In the genomic region with DNA sequence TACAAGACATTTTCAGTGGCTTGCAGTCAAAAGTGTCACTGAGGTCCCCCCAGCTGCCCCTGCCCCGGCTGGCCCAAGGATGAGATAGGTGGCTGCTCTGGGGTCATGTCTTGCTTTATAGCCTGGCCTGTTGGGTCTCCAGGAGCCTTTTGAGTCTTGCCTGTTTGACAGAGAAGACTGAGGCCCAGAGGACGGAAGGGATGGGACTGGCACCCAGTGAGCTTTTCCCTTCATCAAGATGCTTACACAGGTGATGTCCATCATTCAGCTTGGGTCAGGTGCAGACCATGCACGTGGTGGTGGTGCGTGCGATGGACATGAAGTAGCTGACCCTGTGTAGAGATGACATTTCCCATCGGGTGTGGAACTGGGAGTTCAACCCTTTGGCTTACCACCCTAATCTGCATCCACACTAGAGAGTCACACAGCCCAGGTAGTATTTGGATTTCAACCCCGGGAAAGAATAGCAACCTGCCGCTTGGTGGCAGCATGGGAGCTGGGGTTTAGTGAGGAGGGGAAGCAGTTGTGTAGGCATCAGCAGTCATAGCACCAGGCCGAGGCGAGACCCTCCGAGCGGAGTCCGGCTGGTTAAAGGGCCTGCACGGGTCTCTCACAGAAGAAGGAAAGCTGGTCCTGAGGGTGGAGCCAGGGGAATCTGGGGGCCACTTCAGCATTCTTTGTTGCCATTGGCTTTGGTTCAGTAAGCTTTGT, we compare ENCODE assay signal across 21 cellular contexts. TPM values are rescaled to one million over a fixed set of nuclear protein-coding genes. Genes with fewer than 3 reads are reported as not detected.
A peak's percentile ranks its signal among the peaks of the same experiment; 100 is the strongest.
DNase-seq lines count a peak whose midpoint lies in the region; ATAC-seq and TF ChIP-seq lines count a peak whose summit lies in the region.
"Had no signal": no experiment of that assay in that cellular context is flagged by ENCODE, and none has a peak within 500 bp of the region (broad histone marks: within the 10 kb centered on the region; RNA-seq: fewer than 3 reads in every experiment).

No MANE protein-coding gene starts in this region.

- no peaks in the 10 kb centered on the region; the same call in 1 of the 2 replicates for H4K20me1 ChIP-seq in GM23338 (replicated peaks; ENCODE audit: insufficient read depth)

- no peak overlapping the region for H2AFZ ChIP-seq in GM23338

- peak; percentile 37 for ATAC-seq in GM23338
- ATAC-seq in activated T-cell treated with anti-CD3 and anti-CD28 coated beads, Interleukin-2, amount 50 U/mL, for 4 hours: no peak
- ATAC-seq: right cardiac atrium had no signal

- DNase-seq in GM23338 (ENCODE audit: low spot score) (peak; percentile 57), germinal center (ENCODE audit: low spot score) (peak; percentile 1), suprapubic skin (ENCODE audit: low spot score in 2 of 2) (peak; percentile 46 to 69), A172 (ENCODE audit: low spot score) (no peak)
- DNase-seq in activated T-cell treated with anti-CD3 and anti-CD28 coated beads, Interleukin-2, amount 50 U/mL, for 4 hours: no peak
- no peak for DNase-seq in stimulated activated CD4-positive, alpha-beta T cell treated with anti-CD3 and anti-CD28 coated beads, Interleukin-4, amount 100 ng/mL, for 1 hour
- DNase-seq: activated naive CD4-positive, alpha-beta T cell; CD4-positive, CD25-positive, alpha-beta regulatory T cell; cortex of kidney; naive B cell; NCI-H187; NCI-H345; right cardiac atrium; SJCRH30; T-helper 1 cell had no signal

- H3K4me2 ChIP-seq in GM23338: no peak overlapping the region
- H3K4me2 ChIP-seq: KMS-11 had no signal

- peak; percentile 35 to 67; a peak in 3 of 4 replicates for TF ChIP-seq CTCF in GM23338 (conservative IDR thresholded peaks at IDR 0.05; ENCODE audit: low read depth in 2 of 2)
- TF ChIP-seq CTCF in VCaP (conservative IDR thresholded peaks at IDR 0.05): peak; percentile 27
- TF ChIP-seq CTCF in suprapubic skin (IDR thresholded peaks at IDR 0.05): no peak

- TF ChIP-seq EP300 in suprapubic skin (IDR thresholded peaks at IDR 0.05): no peak

- H3K27ac ChIP-seq in GM23338 (ENCODE audit: low read depth) (no peak overlapping the region), VCaP (no peak overlapping the region), suprapubic skin (no peak overlapping the region)
- H3K27ac ChIP-seq: breast epithelium, KMS-11, ovary, SJCRH30, vagina had no signal

- H3K4me1 ChIP-seq in GM23338 (ENCODE audit: insufficient read depth) (no peaks in the 10 kb centered on the region), suprapubic skin (peaks cover 30% of the 10 kb centered on the region)
- H3K4me1 ChIP-seq: SJCRH30 had no signal

- peaks cover 27% of the 10 kb centered on the region for H3K27me3 Mint-ChIP-seq in GM23338 (ENCODE audit: insufficient read depth, low read depth, poor library complexity)
- H3K27me3 Mint-ChIP-seq in activated T-cell treated with anti-CD3 and anti-CD28 coated beads, Interleukin-2, amount 50 U/mL, for 4 hours (ENCODE audit: low read depth): no peaks in the 10 kb centered on the region
- H3K27me3 Mint-ChIP-seq: CD4-positive, CD25-positive, alpha-beta regulatory T cell; naive B cell had no signal

- peaks cover 26% of the 10 kb centered on the region for H3K36me3 Mint-ChIP-seq in GM23338 (ENCODE audit: low read depth)
- peaks cover 9% of the 10 kb centered on the region for H3K36me3 Mint-ChIP-seq in activated T-cell treated with anti-CD3 and anti-CD28 coated beads, Interleukin-2, amount 50 U/mL, for 4 hours (ENCODE audit: insufficient read depth)

- no peak for TF ChIP-seq POLR2A in suprapubic skin (IDR thresholded peaks at IDR 0.05)

- H3K9me3 ChIP-seq in suprapubic skin: no peaks in the 10 kb centered on the region
- H3K9me3 ChIP-seq: adrenal gland, breast epithelium, ovary, SJCRH30, vagina had no signal

- H3K36me3 ChIP-seq in GM23338 (ENCODE audit: insufficient read depth) (no peaks in the 10 kb centered on the region; the same call in 1 of the 2 replicates), suprapubic skin (peaks cover 27% of the 10 kb centered on the region)
- H3K36me3 ChIP-seq: breast epithelium, ovary had no signal

- H3K79me2 ChIP-seq in GM23338 (replicated peaks; ENCODE audit: insufficient read depth): no peaks in the 10 kb centered on the region

- no peaks in the 10 kb centered on the region for H3K9me2 ChIP-seq in GM23338 (ENCODE audit: insufficient read depth)

- H3K9me3 Mint-ChIP-seq in GM23338: no peaks in the 10 kb centered on the region
- no peaks in the 10 kb centered on the region for H3K9me3 Mint-ChIP-seq in activated T-cell treated with anti-CD3 and anti-CD28 coated beads, Interleukin-2, amount 50 U/mL, for 4 hours
- H3K9me3 Mint-ChIP-seq: CD4-positive, CD25-positive, alpha-beta regulatory T cell; naive B cell had no signal

- 88% methylated on average over 14 of the region's 14 CpGs for WGBS in suprapubic skin

- H3K27me3 ChIP-seq in GM23338 (ENCODE audit: insufficient read depth): no peaks in the 10 kb centered on the region
- no peaks in the 10 kb centered on the region for H3K27me3 ChIP-seq in suprapubic skin
- H3K27me3 ChIP-seq: adrenal gland, breast epithelium, ovary, SJCRH30, vagina had no signal

- H3K4me1 Mint-ChIP-seq in GM23338: no peaks in the 10 kb centered on the region; the same call in 2 of the 3 replicates
- peaks cover 3% of the 10 kb centered on the region for H3K4me1 Mint-ChIP-seq in activated T-cell treated with anti-CD3 and anti-CD28 coated beads, Interleukin-2, amount 50 U/mL, for 4 hours (ENCODE audit: low read depth)

- no peak overlapping the region for H3K27ac Mint-ChIP-seq in GM23338

- H3K4me3 Mint-ChIP-seq in GM23338: no peak overlapping the region; the same call in 2 of the 3 replicates
- no peak overlapping the region for H3K4me3 Mint-ChIP-seq in activated T-cell treated with anti-CD3 and anti-CD28 coated beads, Interleukin-2, amount 50 U/mL, for 4 hours
- H3K4me3 Mint-ChIP-seq: CD4-positive, CD25-positive, alpha-beta regulatory T cell had no signal

- H3K4me3 ChIP-seq in GM23338: no peak overlapping the region
- H3K4me3 ChIP-seq in suprapubic skin: no peak overlapping the region
- H3K4me3 ChIP-seq: adrenal gland, breast epithelium, ovary, SJCRH30, vagina had no signal

- peaks cover 16% of the 10 kb centered on the region; the same call in 1 of the 2 replicates for H3F3A ChIP-seq in GM23338 (replicated peaks; ENCODE audit: low read depth)

RNA-seq across cellular contexts. Expression of a gene that starts 12.2 kb away (rescaled TPM):
- total RNA-seq in GM23338 (2014; rRNA removed; shearing (Covaris generic)): 504 and 604 TPM in 2 replicates
- 846 and 852 TPM in 2 replicates for polyA plus RNA-seq in GM23338 (2016; fragmentation: Nextera tagmentation; extraction: Ambion mirVana)
- total RNA-seq in suprapubic skin: 100 to 1,000 TPM; 107 to 172 (median 128) TPM
- total RNA-seq in A172 (2014; rRNA removed; shearing (Covaris generic)): 13.2 and 40.3 TPM in 2 replicates
- 1 to 10 TPM; 4.1 to 7.6 (median 6.7) TPM for total RNA-seq in activated T-cell treated with anti-CD3 and anti-CD28 coated beads, Interleukin-2, amount 50 U/mL, for 4 hours

RNA-seq across cellular contexts. Expression of a gene that starts 18.5 kb away (rescaled TPM):
- total RNA-seq in GM23338 (2014; rRNA removed; shearing (Covaris generic)): 22.0 and 28.2 TPM in 2 replicates
- 13.2 and 13.4 TPM in 2 replicates for polyA plus RNA-seq in GM23338 (2016; fragmentation: Nextera tagmentation; extraction: Ambion mirVana)
- 10 to 100 TPM; 15.9 to 21.9 (median 18.5) TPM for total RNA-seq in suprapubic skin
- 8.5 and 10.2 TPM in 2 replicates for total RNA-seq in A172 (2014; rRNA removed; shearing (Covaris generic))
- total RNA-seq in activated T-cell treated with anti-CD3 and anti-CD28 coated beads, Interleukin-2, amount 50 U/mL, for 4 hours: 10 to 100 TPM; 53.0 to 62.2 (median 61.5) TPM

RNA-seq across cellular contexts. Expression of a gene that starts 52.0 kb away (rescaled TPM):
- 25.4 and 29.2 TPM in 2 replicates for total RNA-seq in GM23338 (2014; rRNA removed; shearing (Covaris generic))
- polyA plus RNA-seq in GM23338 (2016; fragmentation: Nextera tagmentation; extraction: Ambion mirVana): 16.4 and 21.1 TPM in 2 replicates
- 10 to 100 TPM; 30.2 to 55.1 (median 39.9) TPM for total RNA-seq in suprapubic skin
- 21.0 and 24.8 TPM in 2 replicates for total RNA-seq in A172 (2014; rRNA removed; shearing (Covaris generic))
- total RNA-seq in activated T-cell treated with anti-CD3 and anti-CD28 coated beads, Interleukin-2, amount 50 U/mL, for 4 hours: 10 to 100 TPM; 31.4 to 35.6 (median 32.2) TPM

RNA-seq across cellular contexts. Expression of a gene that starts 52.3 kb away (rescaled TPM):
- 61.3 and 82.6 TPM in 2 replicates for total RNA-seq in GM23338 (2014; rRNA removed; shearing (Covaris generic))
- polyA plus RNA-seq in GM23338 (2016; fragmentation: Nextera tagmentation; extraction: Ambion mirVana): 129 and 130 TPM in 2 replicates
- 10 to 100 TPM; 17.1 to 30.3 (median 21.9) TPM for total RNA-seq in suprapubic skin
- 24.8 and 25.3 TPM in 2 replicates for total RNA-seq in A172 (2014; rRNA removed; shearing (Covaris generic))
- 10 to 100 TPM; 42.0 to 53.2 (median 49.2) TPM for total RNA-seq in activated T-cell treated with anti-CD3 and anti-CD28 coated beads, Interleukin-2, amount 50 U/mL, for 4 hours

Comparison
In these comparisons a context has a peak if more than half of its experiments do, and no peak if none do; other contexts are left out.
1. DNase-seq: peak in GM23338 (single experiment), germinal center (single experiment) and suprapubic skin (2 of 2); none in A172 (single experiment), activated T-cell treated with anti-CD3 and anti-CD28 coated beads, Interleukin-2, amount 50 U/mL, for 4 hours (single experiment) and stimulated activated CD4-positive, alpha-beta T cell treated with anti-CD3 and anti-CD28 coated beads, Interleukin-4, amount 100 ng/mL, for 1 hour (single experiment).
2. CTCF ChIP-seq: peak in GM23338 (2 of 2) and VCaP (single experiment); none in suprapubic skin (0 of 2).